8 cellular contexts compared by ENCODE assay signal in genomic region chr4:82799006-82799881, GRCh38. TPM values are rescaled to one million over a fixed set of nuclear protein-coding genes. Genes with fewer than 3 reads are reported as not detected.
DNase-seq lines count a peak whose midpoint lies in the region; ATAC-seq and TF ChIP-seq lines count a peak whose summit lies in the region.

No MANE protein-coding gene starts in this region.

- H3K9ac ChIP-seq in OCI-LY1 (ENCODE audit: low read length): no peak overlapping the region; the same call in 1 of the 2 replicates

- H3K27ac ChIP-seq in cardiac muscle cell: no peak overlapping the region
- H3K27ac ChIP-seq in OCI-LY1 (ENCODE audit: low read depth, low read length, poor library complexity, severe bottlenecking): no peak overlapping the region

- H3K9me3 ChIP-seq in cardiac muscle cell (ENCODE audit: low read depth): no peaks in the 10 kb centered on the region
- H3K9me3 ChIP-seq in OCI-LY1 (ENCODE audit: low read length): no peaks in the 10 kb centered on the region

- peaks cover 11 to 14% of the 10 kb centered on the region in 2 donors for H3K4me1 Mint-ChIP-seq in effector memory CD8-positive, alpha-beta T cell (ENCODE audit: low read depth in 2 of 2)
- H3K4me1 Mint-ChIP-seq in nephron: peaks cover 28% of the 10 kb centered on the region

- H3K9me2 ChIP-seq in OCI-LY1 (ENCODE audit: low read depth, low read length): no peaks in the 10 kb centered on the region

- H3K4me3 ChIP-seq in cardiac muscle cell: peak overlapping the region; percentile 47
- H3K4me3 ChIP-seq in OCI-LY1 (ENCODE audit: low read depth, low read length, poor library complexity, severe bottlenecking): peak overlapping the region; percentile 55

- intact Hi-C loops in cardiac septum (cut with DNase I): no loop called here

- H3K27ac Mint-ChIP-seq in effector memory CD8-positive, alpha-beta T cell: peak overlapping the region in 1 of 2 donors; percentile 32
- peak overlapping the region in 2 of 3 experiments; percentile 34 to 74 for H3K27ac Mint-ChIP-seq in nephron

- H3K4me1 ChIP-seq in cardiac muscle cell (ENCODE audit: low read depth) (no peaks in the 10 kb centered on the region), OCI-LY1 (ENCODE audit: insufficient read depth, low read length, severe bottlenecking) (peaks cover 16% of the 10 kb centered on the region)

- DNase-seq in cardiac muscle cell (ENCODE audit: low read depth in 1 of 2, low spot score in 1 of 2): no peak
- DNase-seq in cardiac septum (ENCODE audit: low spot score): no peak
- DNase-seq in effector memory CD8-positive, alpha-beta T cell: no peak
- DNase-seq in activated gamma-delta T cell treated with Interleukin-2 at 50 U/mL for 16 hours: no peak
- DNase-seq in HCEC 1CT: no peak

- ATAC-seq in effector memory CD8-positive, alpha-beta T cell (replicated peaks): peak; percentile 28
- ATAC-seq in HG03280 (IDR thresholded peaks at IDR 0.05; ENCODE audit: unreplicated experiment): no peak

- no peaks in the 10 kb centered on the region for H3K79me2 ChIP-seq in OCI-LY1 (ENCODE audit: insufficient read depth, low read length)

- H4K20me1 ChIP-seq in OCI-LY1 (ENCODE audit: insufficient read depth, low read length): no peaks in the 10 kb centered on the region

- H3K36me3 Mint-ChIP-seq in effector memory CD8-positive, alpha-beta T cell (ENCODE audit: insufficient read depth): peaks cover 8% of the 10 kb centered on the region
- H3K36me3 Mint-ChIP-seq in nephron (ENCODE audit: low read depth): peaks cover 3% of the 10 kb centered on the region

- H3K27me3 ChIP-seq in cardiac muscle cell (peaks cover 95% of the 10 kb centered on the region), OCI-LY1 (ENCODE audit: insufficient read depth, low read length) (peaks cover 10% of the 10 kb centered on the region; the same call in 1 of the 2 replicates)

- peak overlapping the region; percentile 88 to 92 for H3K4me3 Mint-ChIP-seq in effector memory CD8-positive, alpha-beta T cell
- H3K4me3 Mint-ChIP-seq in nephron: peak overlapping the region; percentile 87 to 93 (median 92)

- H3F3A ChIP-seq in OCI-LY1 (ENCODE audit: insufficient read depth, low read length): no peaks in the 10 kb centered on the region

- TF ChIP-seq CTCF in cardiac muscle cell (IDR thresholded peaks at IDR 0.05; ENCODE audit: low read depth, low read length) (no peak), OCI-LY1 (IDR thresholded peaks at IDR 0.05; ENCODE audit: low read length) (no peak), nephron (IDR thresholded peaks at IDR 0.05; ENCODE audit: unreplicated experiment in 3 of 3) (no peak)

- H3K36me3 ChIP-seq in cardiac muscle cell (no peaks in the 10 kb centered on the region), OCI-LY1 (ENCODE audit: insufficient read depth, low read length) (no peaks in the 10 kb centered on the region)

- no peaks in the 10 kb centered on the region for H3K9me3 Mint-ChIP-seq in effector memory CD8-positive, alpha-beta T cell
- H3K9me3 Mint-ChIP-seq in nephron: no peaks in the 10 kb centered on the region

- no peak overlapping the region for H2AFZ ChIP-seq in OCI-LY1 (ENCODE audit: low read length)

- peak overlapping the region; percentile 63 for H3K4me2 ChIP-seq in OCI-LY1 (ENCODE audit: low read length)

- peaks cover 5 to 15% of the 10 kb centered on the region in 2 donors for H3K27me3 Mint-ChIP-seq in effector memory CD8-positive, alpha-beta T cell
- H3K27me3 Mint-ChIP-seq in nephron (ENCODE audit: low read depth): peaks cover 35% of the 10 kb centered on the region

RNA-seq across cellular contexts. Expression of gene SCD5, which starts 0.6 kb away (rescaled TPM):
- 4.7 and 7.4 TPM in 2 replicates for total RNA-seq in cardiac muscle cell
- polyA plus RNA-seq in cardiac muscle cell: 1.5 and 3.7 TPM in 2 replicates
- total RNA-seq in cardiac septum: 2.1 TPM
